1 cellular context compared by ENCODE assay signal in genomic region chr2:110462458-110462857, GRCh38. TPM values are rescaled to one million over a fixed set of nuclear protein-coding genes. Genes with fewer than 3 reads are reported as not detected.
"Had no signal": no experiment of that assay in that cellular context is flagged by ENCODE, and none has a peak within 500 bp of the region (broad histone marks: within the 10 kb centered on the region; RNA-seq: fewer than 3 reads in every experiment).

No MANE protein-coding gene starts in this region.

RNA-seq across cellular contexts. Expression of gene LIMS4, which starts 10.2 kb away (rescaled TPM):
- total RNA-seq: left lobe of liver had no signal
